Comparison of ENCODE assay signal across 18 cellular contexts in the genomic region with DNA sequence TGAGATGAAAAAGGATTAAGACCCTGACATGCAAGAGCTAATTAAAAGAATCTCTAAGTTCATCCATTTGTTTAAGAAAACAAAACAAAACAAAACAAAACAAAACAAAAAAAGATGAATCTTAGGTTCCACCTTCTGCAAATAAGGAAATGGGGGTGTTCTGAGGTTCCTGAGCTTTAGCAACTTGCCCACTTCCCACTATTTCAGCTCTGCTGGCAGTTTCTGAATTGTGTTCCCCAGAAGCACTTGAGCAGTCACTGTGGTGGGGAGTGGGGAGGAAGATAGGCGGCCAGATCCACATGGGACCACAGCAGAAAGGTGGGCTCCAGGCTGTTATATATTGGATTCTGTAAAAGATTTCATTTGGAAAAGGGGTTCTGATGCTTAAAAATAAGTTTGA.
DNase-seq lines count a peak whose midpoint lies in the region; ATAC-seq lines count a peak whose summit lies in the region.
"Had no signal": no experiment of that assay in that cellular context is flagged by ENCODE, and none has a peak within 500 bp of the region (broad histone marks: within the 10 kb centered on the region; RNA-seq: fewer than 3 reads in every experiment).

No MANE protein-coding gene starts in this region.

- ATAC-seq in HG03442 (IDR thresholded peaks at IDR 0.05; ENCODE audit: unreplicated experiment), result no peak

- intact Hi-C loops in dendritic cell treated with granulocyte-macrophage colony-stimulating factor and Interleukin-4, amounts not matched to agents 40 ng/mL and 50 ng/mL, for 4 days (cut with micrococcal nuclease), result loop anchor here (5.0 kb wide), 1 partner anchor 440 kb away; no protein-coding TSS in a partner anchor

- no peaks in the 10 kb centered on the region for H3K9me3 Mint-ChIP-seq in dendritic cell treated with granulocyte-macrophage colony-stimulating factor and Interleukin-4, amounts not matched to agents 40 ng/mL and 50 ng/mL, for 4 days
- H3K9me3 Mint-ChIP-seq: activated B cell treated with CpG ODN at 0.5 μM for 24 hours; T-helper 1 cell treated with Interleukin-12 subunit alpha and Interleukin-12 subunit beta and Interleukin-4 antibody, amounts not matched to agents 30 μg/mL and 1 μg/mL, for 36 hours had no signal

- H3K36me3 Mint-ChIP-seq in dendritic cell treated with granulocyte-macrophage colony-stimulating factor and Interleukin-4, amounts not matched to agents 40 ng/mL and 50 ng/mL, for 4 days (ENCODE audit: low read depth), result peaks cover 26% of the 10 kb centered on the region

- H3K4me1 Mint-ChIP-seq in dendritic cell treated with granulocyte-macrophage colony-stimulating factor and Interleukin-4, amounts not matched to agents 40 ng/mL and 50 ng/mL, for 4 days (ENCODE audit: low read depth), result peaks cover 55% of the 10 kb centered on the region

- DNase-seq in GF-D8 (lab: John Stamatoyannopoulos, UW) (peak; percentile 78), NOMO-1 treated with DMSO at 0.1 percent for 48 hours (lab: John Stamatoyannopoulos, UW; ENCODE audit: unreplicated experiment) (peak; percentile 12), pons (ENCODE audit: low spot score) (peak; percentile 29), NCI-H2196 treated with DMSO at 0.1 percent for 48 hours (lab: John Stamatoyannopoulos, UW; ENCODE audit: unreplicated experiment) (no peak), NCI-H526 (lab: John Stamatoyannopoulos, UW) (no peak)
- DNase-seq: activated B cell treated with CpG ODN at 0.5 μM for 24 hours; activated CD8-positive, alpha-beta memory T cell treated with anti-CD3 and anti-CD28 coated beads, Interleukin-2, amount 50 U/mL, for 48 hours; activated naive CD4-positive, alpha-beta T cell treated with anti-CD3 and anti-CD28 coated beads, Interleukin-2, amount 50 U/mL, for 16 hours; CD4-positive, CD25-positive, alpha-beta regulatory T cell; DMS79; effector memory CD4-positive, alpha-beta T cell; NCI-H69; retina; stimulated activated CD8-positive, alpha-beta memory T cell treated with anti-CD3 and anti-CD28 coated beads, Interleukin-4, amount 100 ng/mL, for 48 hours; thyroid gland had no signal

- H3K27ac Mint-ChIP-seq in dendritic cell treated with granulocyte-macrophage colony-stimulating factor and Interleukin-4, amounts not matched to agents 40 ng/mL and 50 ng/mL, for 4 days, result peak overlapping the region; percentile 84
- H3K27ac Mint-ChIP-seq: activated B cell treated with CpG ODN at 0.5 μM for 24 hours; CD4-positive, CD25-positive, alpha-beta regulatory T cell; T-helper 1 cell treated with Interleukin-12 subunit alpha and Interleukin-12 subunit beta and Interleukin-4 antibody, amounts not matched to agents 30 μg/mL and 1 μg/mL, for 36 hours had no signal

- H3K4me3 Mint-ChIP-seq in dendritic cell treated with granulocyte-macrophage colony-stimulating factor and Interleukin-4, amounts not matched to agents 40 ng/mL and 50 ng/mL, for 4 days, result peak overlapping the region; percentile 42
- H3K4me3 Mint-ChIP-seq: activated B cell treated with CpG ODN at 0.5 μM for 24 hours; CD4-positive, CD25-positive, alpha-beta regulatory T cell; T-helper 1 cell treated with Interleukin-12 subunit alpha and Interleukin-12 subunit beta and Interleukin-4 antibody, amounts not matched to agents 30 μg/mL and 1 μg/mL, for 36 hours had no signal

- H3K27me3 Mint-ChIP-seq in dendritic cell treated with granulocyte-macrophage colony-stimulating factor and Interleukin-4, amounts not matched to agents 40 ng/mL and 50 ng/mL, for 4 days, result no peaks in the 10 kb centered on the region
- H3K27me3 Mint-ChIP-seq: activated B cell treated with CpG ODN at 0.5 μM for 24 hours; CD4-positive, CD25-positive, alpha-beta regulatory T cell had no signal

Comparison
In these comparisons a context has a peak if more than half of its experiments do, and no peak if none do; other contexts are left out.
1. DNase-seq: peak in GF-D8 (single experiment), NOMO-1 treated with DMSO at 0.1 percent for 48 hours (single experiment) and pons (single experiment); none in NCI-H2196 treated with DMSO at 0.1 percent for 48 hours (single experiment) and NCI-H526 (0 of 2).